Comparison of ENCODE assay signal across 1 cellular context in the genomic region with DNA sequence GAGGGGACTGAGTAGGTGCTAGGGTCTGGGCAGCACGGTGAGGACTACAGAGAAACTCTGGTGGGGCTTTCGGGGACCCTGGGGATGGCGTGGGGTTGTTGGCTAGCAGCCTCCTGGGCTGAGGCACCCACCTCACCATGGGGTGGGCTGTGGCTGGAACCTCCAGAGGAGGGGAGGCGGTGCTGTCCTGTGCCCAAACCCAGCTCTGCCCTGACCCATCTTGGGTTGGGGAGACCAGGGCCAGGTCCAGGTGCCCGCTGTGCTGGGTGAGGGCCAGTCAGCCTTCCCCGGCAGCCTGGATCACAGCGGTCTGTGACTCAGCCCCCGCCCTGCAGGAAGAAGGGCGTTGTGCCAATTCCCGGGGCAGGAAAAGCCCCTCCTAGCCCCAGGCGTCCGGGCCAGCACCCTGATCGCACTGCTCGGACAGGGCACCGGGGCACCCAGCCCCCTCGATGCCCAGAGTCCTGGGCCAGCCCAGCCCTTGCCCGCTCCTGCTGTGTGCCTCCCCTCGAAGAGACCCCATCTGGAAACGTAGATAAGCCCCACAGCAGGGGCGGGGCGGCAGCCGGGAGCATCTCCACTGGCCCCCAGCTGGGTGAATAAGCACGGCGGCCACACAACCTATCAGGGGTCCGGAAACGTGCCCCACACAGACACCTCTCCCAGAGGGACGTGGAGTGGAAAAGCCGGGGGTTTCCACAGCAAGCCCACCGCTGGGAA.
A peak's percentile ranks its signal among the peaks of the same experiment; 100 is the strongest.
TF ChIP-seq lines count a peak whose summit lies in the region.

No MANE protein-coding gene starts in this region.

TF ChIP-seq in K562, 482 proteins besides CTCF, POLR2A, EP300 and RAD21 (continued from another document and continues in another):
- TF ChIP-seq ZNF592 (IDR thresholded peaks at IDR 0.05), result peak; percentile 91; the same call in 1 of the 2 replicates
- no peak for TF ChIP-seq FOS (IDR thresholded peaks at IDR 0.05; ENCODE audit: extremely low read depth, insufficient read length)
- no peak for TF ChIP-seq RFX1 (IDR thresholded peaks at IDR 0.05)
- TF ChIP-seq ZBTB33 (CRISPR knock-in tag; IDR thresholded peaks at IDR 0.05), result peak; percentile 62
- TF ChIP-seq, protein P1, sequence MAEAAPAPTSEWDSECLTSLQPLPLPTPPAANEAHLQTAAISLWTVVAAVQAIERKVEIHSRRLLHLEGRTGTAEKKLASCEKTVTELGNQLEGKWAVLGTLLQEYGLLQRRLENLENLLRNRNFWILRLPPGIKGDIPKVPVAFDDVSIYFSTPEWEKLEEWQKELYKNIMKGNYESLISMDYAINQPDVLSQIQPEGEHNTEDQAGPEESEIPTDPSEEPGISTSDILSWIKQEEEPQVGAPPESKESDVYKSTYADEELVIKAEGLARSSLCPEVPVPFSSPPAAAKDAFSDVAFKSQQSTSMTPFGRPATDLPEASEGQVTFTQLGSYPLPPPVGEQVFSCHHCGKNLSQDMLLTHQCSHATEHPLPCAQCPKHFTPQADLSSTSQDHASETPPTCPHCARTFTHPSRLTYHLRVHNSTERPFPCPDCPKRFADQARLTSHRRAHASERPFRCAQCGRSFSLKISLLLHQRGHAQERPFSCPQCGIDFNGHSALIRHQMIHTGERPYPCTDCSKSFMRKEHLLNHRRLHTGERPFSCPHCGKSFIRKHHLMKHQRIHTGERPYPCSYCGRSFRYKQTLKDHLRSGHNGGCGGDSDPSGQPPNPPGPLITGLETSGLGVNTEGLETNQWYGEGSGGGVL (CRISPR knock-in tag; IDR thresholded peaks at IDR 0.05), result no peak
- no peak for TF ChIP-seq SP2 (IDR thresholded peaks at IDR 0.05; ENCODE audit: extremely low read depth, low read depth, low read length, poor library complexity, severe bottlenecking)
- peak; percentile 88 for TF ChIP-seq CCNT2 (IDR thresholded peaks at IDR 0.05; ENCODE audit: borderline replicate concordance, extremely low read depth, insufficient read length, low read depth, low read length)
- no peak for TF ChIP-seq ZNF75A (CRISPR knock-in tag; IDR thresholded peaks at IDR 0.05)
- TF ChIP-seq, protein P2, sequence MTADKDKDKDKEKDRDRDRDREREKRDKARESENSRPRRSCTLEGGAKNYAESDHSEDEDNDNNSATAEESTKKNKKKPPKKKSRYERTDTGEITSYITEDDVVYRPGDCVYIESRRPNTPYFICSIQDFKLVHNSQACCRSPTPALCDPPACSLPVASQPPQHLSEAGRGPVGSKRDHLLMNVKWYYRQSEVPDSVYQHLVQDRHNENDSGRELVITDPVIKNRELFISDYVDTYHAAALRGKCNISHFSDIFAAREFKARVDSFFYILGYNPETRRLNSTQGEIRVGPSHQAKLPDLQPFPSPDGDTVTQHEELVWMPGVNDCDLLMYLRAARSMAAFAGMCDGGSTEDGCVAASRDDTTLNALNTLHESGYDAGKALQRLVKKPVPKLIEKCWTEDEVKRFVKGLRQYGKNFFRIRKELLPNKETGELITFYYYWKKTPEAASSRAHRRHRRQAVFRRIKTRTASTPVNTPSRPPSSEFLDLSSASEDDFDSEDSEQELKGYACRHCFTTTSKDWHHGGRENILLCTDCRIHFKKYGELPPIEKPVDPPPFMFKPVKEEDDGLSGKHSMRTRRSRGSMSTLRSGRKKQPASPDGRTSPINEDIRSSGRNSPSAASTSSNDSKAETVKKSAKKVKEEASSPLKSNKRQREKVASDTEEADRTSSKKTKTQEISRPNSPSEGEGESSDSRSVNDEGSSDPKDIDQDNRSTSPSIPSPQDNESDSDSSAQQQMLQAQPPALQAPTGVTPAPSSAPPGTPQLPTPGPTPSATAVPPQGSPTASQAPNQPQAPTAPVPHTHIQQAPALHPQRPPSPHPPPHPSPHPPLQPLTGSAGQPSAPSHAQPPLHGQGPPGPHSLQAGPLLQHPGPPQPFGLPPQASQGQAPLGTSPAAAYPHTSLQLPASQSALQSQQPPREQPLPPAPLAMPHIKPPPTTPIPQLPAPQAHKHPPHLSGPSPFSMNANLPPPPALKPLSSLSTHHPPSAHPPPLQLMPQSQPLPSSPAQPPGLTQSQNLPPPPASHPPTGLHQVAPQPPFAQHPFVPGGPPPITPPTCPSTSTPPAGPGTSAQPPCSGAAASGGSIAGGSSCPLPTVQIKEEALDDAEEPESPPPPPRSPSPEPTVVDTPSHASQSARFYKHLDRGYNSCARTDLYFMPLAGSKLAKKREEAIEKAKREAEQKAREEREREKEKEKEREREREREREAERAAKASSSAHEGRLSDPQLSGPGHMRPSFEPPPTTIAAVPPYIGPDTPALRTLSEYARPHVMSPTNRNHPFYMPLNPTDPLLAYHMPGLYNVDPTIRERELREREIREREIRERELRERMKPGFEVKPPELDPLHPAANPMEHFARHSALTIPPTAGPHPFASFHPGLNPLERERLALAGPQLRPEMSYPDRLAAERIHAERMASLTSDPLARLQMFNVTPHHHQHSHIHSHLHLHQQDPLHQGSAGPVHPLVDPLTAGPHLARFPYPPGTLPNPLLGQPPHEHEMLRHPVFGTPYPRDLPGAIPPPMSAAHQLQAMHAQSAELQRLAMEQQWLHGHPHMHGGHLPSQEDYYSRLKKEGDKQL (CRISPR knock-in tag; IDR thresholded peaks at IDR 0.05; ENCODE audit: borderline replicate concordance), result no peak
- TF ChIP-seq GTF2E2 (tag; IDR thresholded peaks at IDR 0.05), result no peak
- TF ChIP-seq NR2F6 (CRISPR knock-in tag; IDR thresholded peaks at IDR 0.05), result no peak
- TF ChIP-seq POLR2G (IDR thresholded peaks at IDR 0.05; ENCODE audit: low read depth, low read length), result peak; percentile 49
- TF ChIP-seq, protein P3, sequence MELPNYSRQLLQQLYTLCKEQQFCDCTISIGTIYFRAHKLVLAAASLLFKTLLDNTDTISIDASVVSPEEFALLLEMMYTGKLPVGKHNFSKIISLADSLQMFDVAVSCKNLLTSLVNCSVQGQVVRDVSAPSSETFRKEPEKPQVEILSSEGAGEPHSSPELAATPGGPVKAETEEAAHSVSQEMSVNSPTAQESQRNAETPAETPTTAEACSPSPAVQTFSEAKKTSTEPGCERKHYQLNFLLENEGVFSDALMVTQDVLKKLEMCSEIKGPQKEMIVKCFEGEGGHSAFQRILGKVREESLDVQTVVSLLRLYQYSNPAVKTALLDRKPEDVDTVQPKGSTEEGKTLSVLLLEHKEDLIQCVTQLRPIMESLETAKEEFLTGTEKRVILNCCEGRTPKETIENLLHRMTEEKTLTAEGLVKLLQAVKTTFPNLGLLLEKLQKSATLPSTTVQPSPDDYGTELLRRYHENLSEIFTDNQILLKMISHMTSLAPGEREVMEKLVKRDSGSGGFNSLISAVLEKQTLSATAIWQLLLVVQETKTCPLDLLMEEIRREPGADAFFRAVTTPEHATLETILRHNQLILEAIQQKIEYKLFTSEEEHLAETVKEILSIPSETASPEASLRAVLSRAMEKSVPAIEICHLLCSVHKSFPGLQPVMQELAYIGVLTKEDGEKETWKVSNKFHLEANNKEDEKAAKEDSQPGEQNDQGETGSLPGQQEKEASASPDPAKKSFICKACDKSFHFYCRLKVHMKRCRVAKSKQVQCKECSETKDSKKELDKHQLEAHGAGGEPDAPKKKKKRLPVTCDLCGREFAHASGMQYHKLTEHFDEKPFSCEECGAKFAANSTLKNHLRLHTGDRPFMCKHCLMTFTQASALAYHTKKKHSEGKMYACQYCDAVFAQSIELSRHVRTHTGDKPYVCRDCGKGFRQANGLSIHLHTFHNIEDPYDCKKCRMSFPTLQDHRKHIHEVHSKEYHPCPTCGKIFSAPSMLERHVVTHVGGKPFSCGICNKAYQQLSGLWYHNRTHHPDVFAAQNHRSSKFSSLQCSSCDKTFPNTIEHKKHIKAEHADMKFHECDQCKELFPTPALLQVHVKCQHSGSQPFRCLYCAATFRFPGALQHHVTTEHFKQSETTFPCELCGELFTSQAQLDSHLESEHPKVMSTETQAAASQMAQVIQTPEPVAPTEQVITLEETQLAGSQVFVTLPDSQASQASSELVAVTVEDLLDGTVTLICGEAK (IDR thresholded peaks at IDR 0.05), result no peak
- TF ChIP-seq, protein P3 (CRISPR knock-in tag; IDR thresholded peaks at IDR 0.05), result no peak
- peak; percentile 6; the same call in 1 of the 2 replicates for TF ChIP-seq RB1 (IDR thresholded peaks at IDR 0.05; ENCODE audit: low read depth)
- no peak for TF ChIP-seq MTA1 (IDR thresholded peaks at IDR 0.05; ENCODE audit: borderline replicate concordance)
- no peak for TF ChIP-seq PCBP2 (IDR thresholded peaks at IDR 0.05; ENCODE audit: low read depth, low read length, poor library complexity, severe bottlenecking)
- TF ChIP-seq DPF2 (IDR thresholded peaks at IDR 0.05), result peak; percentile 93
- peak; percentile 66 for TF ChIP-seq DACH1 (IDR thresholded peaks at IDR 0.05; ENCODE audit: partially characterized antibody)
- peak; percentile 71 for TF ChIP-seq SMAD4 (CRISPR knock-in tag; conservative IDR thresholded peaks at IDR 0.05)
- TF ChIP-seq HINFP (tag; conservative IDR thresholded peaks at IDR 0.05; ENCODE audit: low read depth), result no peak
- 0 out of 2 replicates have a peak, but pooled peaks have one; percentile 27 for TF ChIP-seq ZNF589 (CRISPR knock-in tag; IDR thresholded peaks at IDR 0.05; ENCODE audit: low read depth)
- no peak for TF ChIP-seq ZNF699 (CRISPR knock-in tag; IDR thresholded peaks at IDR 0.05; ENCODE audit: insufficient replicate concordance)
- TF ChIP-seq ZNF695 (CRISPR knock-in tag; IDR thresholded peaks at IDR 0.05), result no peak
- peak; percentile 61; the same call in 1 of the 2 replicates for TF ChIP-seq GABPB1 (CRISPR knock-in tag; IDR thresholded peaks at IDR 0.05)
- TF ChIP-seq JUNB (CRISPR knock-in tag; conservative IDR thresholded peaks at IDR 0.05), result no peak
